1 cellular context compared by ENCODE assay signal in genomic region chr12:46186088-46186487, GRCh38.
TF ChIP-seq lines count a peak whose summit lies in the region.

No MANE protein-coding gene starts in this region.

TF ChIP-seq in HepG2, 621 proteins besides CTCF, POLR2A, EP300 and RAD21 (continued from another document):
- TF ChIP-seq ZNF256 (CRISPR knock-in tag; conservative IDR thresholded peaks at IDR 0.05) (no peak), ZNF616 (CRISPR knock-in tag; IDR thresholded peaks at IDR 0.05; ENCODE audit: low read depth) (no peak)
